8 cellular contexts compared by ENCODE assay signal in the genomic region with DNA sequence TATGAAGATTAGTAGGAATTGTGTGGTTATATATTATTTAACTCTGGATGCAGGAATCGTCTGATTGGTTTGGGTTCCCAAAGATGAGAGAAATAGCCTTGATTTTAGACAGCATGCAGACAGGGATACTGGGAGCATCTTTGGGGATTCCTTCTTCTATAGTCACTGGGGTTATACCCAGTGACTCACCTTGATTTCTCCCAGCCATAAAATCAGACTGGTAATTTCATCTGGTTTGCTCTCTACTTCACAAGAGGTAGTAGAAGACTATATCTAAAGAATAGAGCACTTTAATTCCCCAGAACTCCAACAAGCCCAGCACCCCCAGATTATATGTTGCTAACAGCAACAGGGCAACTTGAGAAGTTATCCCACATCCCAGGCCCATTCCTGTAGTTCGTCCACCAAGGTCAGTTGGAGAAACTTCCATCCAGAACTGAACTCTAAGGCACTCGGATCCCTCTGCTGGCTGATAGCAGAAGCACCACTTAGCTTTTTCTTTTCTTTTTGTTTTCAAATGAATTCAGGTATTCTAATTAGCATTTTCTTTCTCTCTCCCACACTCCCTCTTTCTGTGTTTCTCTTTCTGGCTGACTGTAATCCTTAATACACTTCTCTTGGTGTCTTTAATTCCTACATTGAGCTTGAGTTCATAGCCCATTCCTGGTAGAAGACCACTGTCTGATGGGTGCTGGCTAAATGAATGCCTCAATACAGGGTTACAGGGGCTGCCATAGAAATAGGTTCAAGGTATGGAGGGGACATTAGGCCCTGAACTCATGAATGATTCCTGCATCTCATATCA. TPM values are rescaled to one million over a fixed set of nuclear protein-coding genes. Genes with fewer than 3 reads are reported as not detected.
DNase-seq lines count a peak whose midpoint lies in the region; ATAC-seq, FAIRE-seq and TF ChIP-seq lines count a peak whose summit lies in the region.

No MANE protein-coding gene starts in this region.

- ATAC-seq in lung (ENCODE audit: insufficient read depth, low FRiP score), result no peak
- no peak for ATAC-seq in HG03521 (IDR thresholded peaks at IDR 0.05; ENCODE audit: unreplicated experiment)
- ATAC-seq in stimulated activated memory B cell treated with anti-CD40 and anti-IgM and Interleukin-4, amounts not matched to agents 10 μg/mL and 1 μg/mL and 100 μg/mL, for 72 hours, result no peak

- TF ChIP-seq CTCF in Calu3 (IDR thresholded peaks at IDR 0.05; ENCODE audit: unreplicated experiment), result peak; percentile 71
- peak; percentile 63 for TF ChIP-seq CTCF in lung (IDR thresholded peaks at IDR 0.05; ENCODE audit: control extremely low read depth, extremely low read depth)

- H3K27me3 Mint-ChIP-seq in Calu3 (ENCODE audit: unreplicated experiment), result no peaks in the 10 kb centered on the region
- no peaks in the 10 kb centered on the region for H3K27me3 Mint-ChIP-seq in stimulated activated memory B cell treated with anti-CD40 and anti-IgM and Interleukin-4, amounts not matched to agents 10 μg/mL and 1 μg/mL and 100 μg/mL, for 72 hours

- FAIRE-seq in GM19239 (lab: Jason Lieb, UNC), result peak; percentile 93

- intact Hi-C loops in Calu3 (cut with micrococcal nuclease; ENCODE audit: unreplicated experiment), result loop anchor here (1.0 kb wide), 2 partner anchors 112 to 236 kb away; no protein-coding TSS in a partner anchor

- peaks cover 36% of the 10 kb centered on the region for H3K4me1 Mint-ChIP-seq in Calu3 (ENCODE audit: low read depth, unreplicated experiment)
- H3K4me1 Mint-ChIP-seq in stimulated activated memory B cell treated with anti-CD40 and anti-IgM and Interleukin-4, amounts not matched to agents 10 μg/mL and 1 μg/mL and 100 μg/mL, for 72 hours, result peaks cover 32% of the 10 kb centered on the region

- peaks cover 0 to 9% of the 10 kb centered on the region in 2 donors for H3K36me3 ChIP-seq in lung (ENCODE audit: control insufficient read depth in 2 of 2, insufficient read depth in 2 of 2, low read length in 2 of 2)

- DNase-seq in Calu3 (peak; percentile 45), GM19239 (ENCODE audit: insufficient read length, low spot score) (no peak), NAMALWA (ENCODE audit: low spot score) (peak; percentile 61), SW480 (ENCODE audit: low spot score) (peak; percentile 53), dedifferentiated amniotic fluid mesenchymal stem cell (ENCODE audit: extremely low spot score) (peak; percentile 70), lung (ENCODE audit: low spot score) (no peak)

- H3K4me1 ChIP-seq in lung (ENCODE audit: control insufficient read depth in 2 of 2, insufficient read depth in 2 of 2, low read length in 2 of 2), result no peaks in the 10 kb centered on the region

- no peaks in the 10 kb centered on the region for H3K27me3 ChIP-seq in lung (ENCODE audit: control insufficient read depth, insufficient read depth)

- no peak overlapping the region for H3K4me3 Mint-ChIP-seq in Calu3 (ENCODE audit: low read depth, unreplicated experiment)
- no peak overlapping the region for H3K4me3 Mint-ChIP-seq in stimulated activated memory B cell treated with anti-CD40 and anti-IgM and Interleukin-4, amounts not matched to agents 10 μg/mL and 1 μg/mL and 100 μg/mL, for 72 hours

- 35 to 36% methylated on average over 3 of the region's 3 CpGs for WGBS in lung, 2 donors

- no peaks in the 10 kb centered on the region for H3K9me3 ChIP-seq in lung (ENCODE audit: control insufficient read depth in 2 of 2, insufficient read depth in 1 of 2, low read length in 1 of 2)

- CTCF ChIA-PET in Calu3 (lab: Charles Lee), result interaction anchor here (0.6 to 1.7 kb wide), 8 partner anchors 9 to 116 kb away, joined by 3 to 12 read pairs (median 6); partner anchors contain the start of gene MCM3

- BruUV-seq in Calu3 (replicated peaks; lab: Mats Ljungman, UMichigan), result no TSS peak

- H3K27ac ChIP-seq in lung (ENCODE audit: low read depth in 1 of 2, low read length in 1 of 2), result no peak overlapping the region

- H3K36me3 Mint-ChIP-seq in Calu3 (ENCODE audit: insufficient read depth, unreplicated experiment), result peaks cover 4% of the 10 kb centered on the region
- H3K36me3 Mint-ChIP-seq in stimulated activated memory B cell treated with anti-CD40 and anti-IgM and Interleukin-4, amounts not matched to agents 10 μg/mL and 1 μg/mL and 100 μg/mL, for 72 hours, result peaks cover 13% of the 10 kb centered on the region

- H3K4me3 ChIP-seq in lung, result no peak overlapping the region

- no peaks in the 10 kb centered on the region for H3K9me3 Mint-ChIP-seq in Calu3 (ENCODE audit: low read depth, unreplicated experiment)
- H3K9me3 Mint-ChIP-seq in stimulated activated memory B cell treated with anti-CD40 and anti-IgM and Interleukin-4, amounts not matched to agents 10 μg/mL and 1 μg/mL and 100 μg/mL, for 72 hours, result no peaks in the 10 kb centered on the region

- no peak overlapping the region for H3K27ac Mint-ChIP-seq in Calu3 (ENCODE audit: unreplicated experiment)
- no peak overlapping the region for H3K27ac Mint-ChIP-seq in stimulated activated memory B cell treated with anti-CD40 and anti-IgM and Interleukin-4, amounts not matched to agents 10 μg/mL and 1 μg/mL and 100 μg/mL, for 72 hours

RNA-seq across cellular contexts. Expression of gene EFHC1, which starts 20.4 kb away (rescaled TPM):
- total RNA-seq in Calu3 (2022) (18.1 and 25.6 TPM in 2 replicates), lung (10 to 100 TPM; 49.0 to 81.7 TPM)
- 10 to 100 TPM; 15.7 to 21.9 TPM for polyA plus RNA-seq in lung

RNA-seq across cellular contexts. Expression of gene PAQR8, which starts 37.8 kb away (rescaled TPM):
- total RNA-seq in Calu3 (2022) (16.1 and 16.3 TPM in 2 replicates), lung (1 to 10 TPM; 8.3 to 9.3 TPM)
- polyA plus RNA-seq in lung, result 1 to 10 TPM; 2.5 to 3.4 TPM

Comparison
In these comparisons a context has a peak if more than half of its experiments do, and no peak if none do; other contexts are left out.
1. DNase-seq: peak in Calu3 (single experiment), NAMALWA (single experiment), SW480 (single experiment) and dedifferentiated amniotic fluid mesenchymal stem cell (single experiment); none in GM19239 (single experiment) and lung (single experiment).